ENCODE assay signal across 8 cellular contexts in the genomic region with DNA sequence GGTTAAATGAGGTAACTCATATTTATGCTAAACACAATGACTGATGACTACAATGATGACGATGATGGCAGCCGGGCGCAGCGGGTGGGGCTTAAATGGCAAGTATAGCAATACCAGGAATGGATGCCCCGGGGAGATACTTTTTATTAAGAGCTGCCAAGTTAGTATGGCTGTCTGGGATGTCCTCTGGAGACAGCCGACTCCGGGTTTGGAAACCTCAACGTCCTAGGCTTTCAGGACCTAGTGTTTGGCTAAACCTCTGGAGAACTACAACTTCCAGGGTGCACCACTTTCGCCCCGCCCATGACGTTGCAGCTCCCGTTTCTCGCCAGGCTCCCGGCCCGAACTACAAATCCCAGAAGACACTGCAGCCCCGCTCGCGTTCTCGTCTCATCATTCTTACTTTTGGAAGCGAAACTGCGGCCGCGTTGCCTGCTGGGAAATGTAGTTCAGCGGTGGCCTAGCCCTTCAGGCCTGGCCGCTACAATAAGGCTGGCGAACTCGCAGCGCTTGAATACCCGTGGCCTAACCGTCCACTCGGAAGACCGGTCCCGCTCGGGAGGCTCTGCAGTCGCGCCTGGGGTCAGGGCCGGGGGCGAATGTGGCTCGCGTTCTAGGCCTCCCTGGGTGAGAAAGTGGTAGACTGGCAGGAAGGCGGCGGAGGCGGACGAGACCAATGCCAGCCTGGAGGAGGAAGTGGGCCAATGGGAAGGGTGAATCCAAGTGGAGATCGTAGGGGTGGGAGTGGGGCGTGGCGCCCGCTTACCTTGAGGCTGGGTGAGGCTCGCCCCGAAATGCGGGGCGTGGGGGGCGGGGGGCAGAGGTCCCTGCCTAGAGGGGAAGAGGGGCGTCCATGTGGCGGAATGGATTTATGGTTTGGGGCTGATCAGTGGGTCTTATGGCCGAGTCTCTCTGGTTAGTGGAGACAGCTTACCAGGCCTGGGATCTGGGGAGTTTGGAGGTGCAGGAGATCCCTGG. TPM values are rescaled to one million over a fixed set of nuclear protein-coding genes. Genes with fewer than 3 reads are reported as not detected.
DNase-seq lines count a peak whose midpoint lies in the region; TF ChIP-seq lines count a peak whose summit lies in the region.

SMARCAL1 (plus strand) TSS at position 463 of the 978 bp plus-strand sequence. CDS start 2,221 bp downstream, outside the sequence.

- no peak for TF ChIP-seq CTCF in GM20000 (IDR thresholded peaks at IDR 0.05; ENCODE audit: extremely low read depth, missing control alignments)

- POLR2A ChIA-PET in activated CD8-positive, alpha-beta memory T cell treated with anti-CD3 and anti-CD28 coated beads for 36 hours (lab: Charles Lee): interaction anchor here (0.7 to 1.0 kb wide), 2 partner anchors 86 to 379 kb away, joined by 3 to 6 read pairs; partner anchors contain the start of gene RPL37A

- CTCF ChIA-PET in activated CD8-positive, alpha-beta memory T cell treated with anti-CD3 and anti-CD28 coated beads for 36 hours (lab: Charles Lee): no interaction called here

- peaks cover 6% of the 10 kb centered on the region for H3K4me1 ChIP-seq in effector memory CD4-positive, alpha-beta T cell (ENCODE audit: control insufficient read depth, insufficient read depth, low read length, poor library complexity, severe bottlenecking)

- H3K27ac ChIP-seq in effector memory CD4-positive, alpha-beta T cell (ENCODE audit: insufficient read depth, low read length, poor library complexity, severe bottlenecking): peak within 1 kb of the TSS; percentile 81

- H3K27me3 ChIP-seq in effector memory CD4-positive, alpha-beta T cell (replicated peaks; ENCODE audit: control insufficient read depth, insufficient read depth, low read length, poor library complexity, severe bottlenecking): no peaks in the 10 kb centered on the region

- peak within 1 kb of the TSS; percentile 89 for H3K4me3 ChIP-seq in effector memory CD4-positive, alpha-beta T cell (ENCODE audit: insufficient read depth, low read depth, low read length, poor library complexity, severe bottlenecking)

- H3K9me3 ChIP-seq in effector memory CD4-positive, alpha-beta T cell (ENCODE audit: control insufficient read depth, low read length): no peaks in the 10 kb centered on the region

- DNase-seq in CMK (ENCODE audit: low read depth): peak; percentile 91
- DNase-seq in GM20000 (ENCODE audit: low spot score): peak; percentile 90
- peak; percentile 98 for DNase-seq in HT-29 (ENCODE audit: low spot score)
- DNase-seq in NOMO-1 (lab: John Stamatoyannopoulos, UW; ENCODE audit: unreplicated experiment in 2 of 2): peak; percentile 97
- peak; percentile 91 to 97 (median 96) for DNase-seq in effector memory CD4-positive, alpha-beta T cell
- DNase-seq in lung microvascular endothelial cell (ENCODE audit: low read depth in 2 of 2): peak; percentile 98 to 99
- DNase-seq in stimulated activated CD4-positive, alpha-beta T cell treated with anti-CD3 and anti-CD28 coated beads, TNF-alpha, amount 100 ng/mL, for 48 hours (ENCODE audit: low read depth in 3 of 3): peak; percentile 97 to 98 (median 98)

- peaks cover 6% of the 10 kb centered on the region for H3K36me3 ChIP-seq in effector memory CD4-positive, alpha-beta T cell (ENCODE audit: control insufficient read depth, insufficient read depth, low read length)

RNA-seq across cellular contexts. Expression of gene SMARCAL1, which starts in this region (rescaled TPM):
- 3.6 and 8.5 TPM in 2 replicates for total RNA-seq in HT-29 (2014; rRNA removed; shearing (Covaris generic))
- total RNA-seq in activated CD8-positive, alpha-beta memory T cell treated with anti-CD3 and anti-CD28 coated beads for 36 hours: 10 to 100 TPM; 25.0 to 28.4 TPM
- 9.6 and 11.9 TPM in 2 replicates for total RNA-seq in lung microvascular endothelial cell

Comparison
In these comparisons a context has a peak if more than half of its experiments do, and no peak if none do; other contexts are left out.
1. Peak in every context shown above with its lines: DNase-seq, H3K4me3 ChIP-seq and H3K27ac ChIP-seq.